ENCODE assay signal across 8 cellular contexts in the genomic region with DNA sequence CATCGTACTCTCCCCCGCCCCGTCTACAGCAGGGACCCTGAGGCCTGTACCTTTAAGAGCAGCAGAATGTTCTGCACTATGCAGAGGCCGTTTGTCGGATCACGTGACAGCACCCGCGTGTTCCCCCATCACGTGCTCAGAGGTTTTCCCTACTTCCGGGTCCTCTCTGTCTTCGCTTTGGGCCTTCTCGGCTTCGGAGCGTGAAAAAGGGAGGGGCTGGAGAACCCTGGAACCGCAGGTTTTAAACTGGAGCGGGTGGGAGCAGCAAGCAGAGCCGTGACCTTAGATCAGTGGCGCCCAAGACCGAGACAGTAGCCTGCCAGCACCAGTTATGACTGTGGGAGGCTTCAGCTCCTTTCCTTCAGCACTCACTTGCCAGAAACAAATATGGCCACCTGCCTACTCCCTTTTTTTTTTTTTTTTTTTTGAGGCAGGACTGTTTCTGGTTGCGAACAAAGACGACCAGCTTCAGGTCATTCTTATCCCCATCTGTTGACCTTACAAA. TPM values are rescaled to one million over a fixed set of nuclear protein-coding genes. Genes with fewer than 3 reads are reported as not detected.
DNase-seq lines count a peak whose midpoint lies in the region; ATAC-seq, FAIRE-seq and TF ChIP-seq lines count a peak whose summit lies in the region.

A gene (minus strand): TSS at position 105 of the 505 bp plus-strand sequence. CDS start 315 bp downstream, outside the sequence.

- TF ChIP-seq CTCF in fibroblast of the aortic adventitia (IDR thresholded peaks at IDR 0.05; ENCODE audit: insufficient read depth, low read length): no peak

- peak; percentile 67 for FAIRE-seq in H54 (lab: Jason Lieb, UNC)

- peak within 1 kb of the TSS; percentile 98 to 99 for H3K27ac Mint-ChIP-seq in natural killer cell treated with Interleukin-12 subunit alpha and Interleukin-12 subunit beta and Interleukin-15 and Interleukin-18, amount 100 ng/mL, for 72 hours

- H3K36me3 Mint-ChIP-seq in natural killer cell treated with Interleukin-12 subunit alpha and Interleukin-12 subunit beta and Interleukin-15 and Interleukin-18, amount 100 ng/mL, for 72 hours: no peaks in the 10 kb centered on the region

- H3K4me3 ChIP-seq in MG63: peak within 1 kb of the TSS; percentile 92
- H3K4me3 ChIP-seq in fibroblast of the aortic adventitia (ENCODE audit: low read depth, low read length): peak within 1 kb of the TSS; percentile 100

- no peak for TF ChIP-seq POLR2A in H54 (IDR thresholded peaks at IDR 0.05; ENCODE audit: low read depth, low read length)

- H3K4me3 Mint-ChIP-seq in natural killer cell treated with Interleukin-12 subunit alpha and Interleukin-12 subunit beta and Interleukin-15 and Interleukin-18, amount 100 ng/mL, for 72 hours: peak within 1 kb of the TSS; percentile 93

- H3K4me1 Mint-ChIP-seq in natural killer cell treated with Interleukin-12 subunit alpha and Interleukin-12 subunit beta and Interleukin-15 and Interleukin-18, amount 100 ng/mL, for 72 hours (ENCODE audit: low read depth in 2 of 2): peaks cover 52 to 72% of the 10 kb centered on the region in 2 donors

- DNase-seq in EL: peak; percentile 95
- peak; percentile 92 for DNase-seq in H54 (ENCODE audit: insufficient read length, low spot score)
- peak; percentile 96 for DNase-seq in MG63
- DNase-seq in SHP77 (lab: John Stamatoyannopoulos, UW): peak; percentile 93 to 97
- DNase-seq in activated effector memory CD4-positive, alpha-beta T cell treated with Interleukin-2 at 50 U/mL for 16 hours: peak; percentile 83
- peak; percentile 97 for DNase-seq in fibroblast of the aortic adventitia (ENCODE audit: low read depth)
- DNase-seq in natural killer cell treated with Interleukin-12 subunit alpha and Interleukin-12 subunit beta and Interleukin-15 and Interleukin-18, amount 100 ng/mL, for 72 hours (ENCODE audit: low spot score): peak; percentile 94
- peak; percentile 87 for DNase-seq in stimulated activated naive CD4-positive, alpha-beta T cell treated with Interleukin-2 at 50 U/mL for 16 hours (lab: John Stamatoyannopoulos, UW)

- H3K27me3 Mint-ChIP-seq in natural killer cell treated with Interleukin-12 subunit alpha and Interleukin-12 subunit beta and Interleukin-15 and Interleukin-18, amount 100 ng/mL, for 72 hours: no peaks in the 10 kb centered on the region

- no peaks in the 10 kb centered on the region for H3K9me3 ChIP-seq in MG63

- H3K36me3 ChIP-seq in MG63: peaks cover 7% of the 10 kb centered on the region; the same call in 1 of the 2 replicates

- H3K27me3 ChIP-seq in MG63: no peaks in the 10 kb centered on the region

- no peaks in the 10 kb centered on the region for H3K9me3 Mint-ChIP-seq in natural killer cell treated with Interleukin-12 subunit alpha and Interleukin-12 subunit beta and Interleukin-15 and Interleukin-18, amount 100 ng/mL, for 72 hours

- peak; percentile 76 to 77 for ATAC-seq in natural killer cell treated with Interleukin-12 subunit alpha and Interleukin-12 subunit beta and Interleukin-15 and Interleukin-18, amount 100 ng/mL, for 72 hours

RNA-seq across cellular contexts. Expression of the gene that starts here (rescaled TPM):
- 11.9 and 27.5 TPM in 2 replicates for total RNA-seq in MG63 (2014; rRNA removed; shearing (Covaris generic); ENCODE audit: low replicate concordance)
- total RNA-seq in fibroblast of the aortic adventitia (ENCODE audit: low replicate concordance): 13.6 and 18.4 TPM in 2 replicates
- total RNA-seq in natural killer cell treated with Interleukin-12 subunit alpha and Interleukin-12 subunit beta and Interleukin-15 and Interleukin-18, amount 100 ng/mL, for 72 hours: 10 to 100 TPM; 38.1 to 49.1 TPM

Comparison
In these comparisons a context has a peak if more than half of its experiments do, and no peak if none do; other contexts are left out.
1. Peak in every context shown above with its lines: DNase-seq, ATAC-seq and H3K4me3 ChIP-seq.